Comparison of ENCODE assay signal across 8 cellular contexts in the genomic region with DNA sequence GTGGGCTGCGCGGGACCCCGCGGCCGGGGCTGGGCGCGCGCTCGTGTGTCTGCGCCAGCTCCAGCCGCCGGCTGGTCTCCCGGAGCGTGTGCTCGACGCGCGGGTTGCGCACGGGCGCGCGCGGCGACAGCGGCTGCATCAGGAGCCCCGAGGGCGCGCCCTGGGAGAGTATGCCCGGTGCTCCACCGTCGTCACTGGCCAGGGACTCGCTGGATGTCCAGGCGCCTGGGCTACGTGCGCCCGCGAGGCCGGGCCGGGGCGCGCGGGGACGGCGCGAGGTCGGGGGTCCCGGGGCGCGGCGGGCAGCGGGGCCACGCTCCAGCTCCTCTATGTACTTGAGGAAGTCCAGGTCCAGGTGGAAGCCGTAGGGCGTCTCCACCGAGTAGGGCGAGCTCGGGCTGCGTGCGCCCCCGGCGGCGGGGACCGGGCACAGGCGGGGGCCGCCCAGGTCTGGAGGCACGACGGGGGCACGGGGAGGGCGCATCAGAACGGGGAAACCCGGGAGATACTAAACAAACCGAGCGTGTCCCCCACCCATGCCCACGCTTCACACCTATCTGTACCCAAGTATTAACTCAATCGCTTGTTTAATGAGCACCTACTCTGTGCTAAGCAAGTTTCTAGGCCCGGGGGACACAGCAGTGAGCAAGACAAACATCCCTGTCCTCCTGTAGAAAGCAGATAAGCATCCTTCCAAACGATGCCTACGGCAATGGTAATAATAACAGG. TPM values are rescaled to one million over a fixed set of nuclear protein-coding genes. Genes with fewer than 3 reads are reported as not detected.
DNase-seq lines count a peak whose midpoint lies in the region; ATAC-seq and TF ChIP-seq lines count a peak whose summit lies in the region.

No MANE protein-coding gene starts in this region.

- H3K27me3 Mint-ChIP-seq in activated CD8-positive, alpha-beta T cell treated with anti-CD3 and anti-CD28 coated beads, Interleukin-2, amount 10 ng/mL, durations not matched to agents 7 days and 5 days (ENCODE audit: low read depth): peaks cover 26% of the 10 kb centered on the region

- ATAC-seq in activated CD8-positive, alpha-beta T cell treated with anti-CD3 and anti-CD28 coated beads, Interleukin-2, amount 10 ng/mL, durations not matched to agents 7 days and 5 days: peak; percentile 60
- ATAC-seq in GM18505 (IDR thresholded peaks at IDR 0.05; ENCODE audit: unreplicated experiment): no peak
- ATAC-seq in GM21717 (IDR thresholded peaks at IDR 0.05; ENCODE audit: unreplicated experiment): no peak

- H2AFZ ChIP-seq in ACC112 (ENCODE audit: low read length, unreplicated experiment): no peak overlapping the region

- no peaks in the 10 kb centered on the region for H3K36me3 Mint-ChIP-seq in activated CD8-positive, alpha-beta T cell treated with anti-CD3 and anti-CD28 coated beads, Interleukin-2, amount 10 ng/mL, durations not matched to agents 7 days and 5 days (ENCODE audit: low read depth)

- H3K9me3 ChIP-seq in iPS-18c (ENCODE audit: control insufficient read depth, insufficient read depth, low read length) (no peaks in the 10 kb centered on the region), BE2C (0 out of 2 replicates have a peak, but pooled peaks cover 5% of the 10 kb centered on the region)

- in situ Hi-C loops in GM13977 (cut with MboI; ENCODE audit: low pct_unique_long_range_greater_than_20kb, low sequenced_read_pairs, unreplicated experiment): no loop called here

- CTCF ChIA-PET in activated CD8-positive, alpha-beta T cell treated with anti-CD3 and anti-CD28 coated beads, Interleukin-2, amount 10 ng/mL, durations not matched to agents 7 days and 5 days (lab: Charles Lee): interaction anchor here (0.8 to 3.6 kb wide), 6 partner anchors 8 to 78 kb away, joined by 3 to 23 read pairs (median 4); a partner anchor contains a TSS

- H3K79me2 ChIP-seq in ACC112 (ENCODE audit: control insufficient read depth, insufficient read depth, low read length, unreplicated experiment): no peaks in the 10 kb centered on the region

- H3K4me3 ChIP-seq in ACC112 (ENCODE audit: low read depth, low read length) (peak overlapping the region; percentile 58; the same call in 1 of the 2 replicates), iPS-18c (ENCODE audit: insufficient read depth, low read depth, low read length) (peak overlapping the region; percentile 58; the same call in 1 of the 2 replicates), urinary bladder (ENCODE audit: low read depth, low read length) (peak overlapping the region; percentile 38), BE2C (ENCODE audit: low read depth, low read length) (no peak overlapping the region)

- H3K4me1 Mint-ChIP-seq in activated CD8-positive, alpha-beta T cell treated with anti-CD3 and anti-CD28 coated beads, Interleukin-2, amount 10 ng/mL, durations not matched to agents 7 days and 5 days (ENCODE audit: low read depth): peaks cover 14% of the 10 kb centered on the region

- H3K4me3 Mint-ChIP-seq in activated CD8-positive, alpha-beta T cell treated with anti-CD3 and anti-CD28 coated beads, Interleukin-2, amount 10 ng/mL, durations not matched to agents 7 days and 5 days: peak overlapping the region; percentile 46

- H3K36me3 ChIP-seq in ACC112 (ENCODE audit: insufficient read depth, low read length): no peaks in the 10 kb centered on the region
- no peaks in the 10 kb centered on the region for H3K36me3 ChIP-seq in urinary bladder (ENCODE audit: insufficient read depth)
- no peaks in the 10 kb centered on the region for H3K36me3 ChIP-seq in BE2C

- peak; percentile 41 for TF ChIP-seq CTCF in GM13977 (IDR thresholded peaks at IDR 0.05; ENCODE audit: extremely low read depth, insufficient read depth, missing control alignments)
- TF ChIP-seq CTCF in BE2C (IDR thresholded peaks at IDR 0.05; ENCODE audit: low read depth, low read length): no peak

- H3K27me3 ChIP-seq in ACC112 (ENCODE audit: insufficient read depth, low read length): peaks cover 27% of the 10 kb centered on the region
- peaks cover 67% of the 10 kb centered on the region for H3K27me3 ChIP-seq in BE2C

- TF ChIP-seq POLR2A in GM18505 (IDR thresholded peaks at IDR 0.05; ENCODE audit: borderline replicate concordance, extremely low read depth, insufficient read depth, insufficient read length): no peak

- H3K4me1 ChIP-seq in ACC112 (ENCODE audit: control insufficient read depth, insufficient read depth, low read length, unreplicated experiment): no peaks in the 10 kb centered on the region
- H3K4me1 ChIP-seq in urinary bladder (ENCODE audit: insufficient read depth): peaks cover 2% of the 10 kb centered on the region
- no peaks in the 10 kb centered on the region for H3K4me1 ChIP-seq in BE2C

- POLR2A ChIA-PET in activated CD8-positive, alpha-beta T cell treated with anti-CD3 and anti-CD28 coated beads, Interleukin-2, amount 10 ng/mL, durations not matched to agents 7 days and 5 days (lab: Charles Lee): interaction anchor here (0.6 to 1.2 kb wide), 4 partner anchors 15 to 147 kb away, joined by 3 to 4 read pairs (median 4); a partner anchor contains a TSS

- DNase-seq in GM13977 (ENCODE audit: low spot score): peak; percentile 66
- DNase-seq in activated CD8-positive, alpha-beta T cell treated with anti-CD3 and anti-CD28 coated beads, Interleukin-2, amount 10 ng/mL, durations not matched to agents 7 days and 5 days: peak; percentile 37
- no peak for DNase-seq in BE2C

- no peak overlapping the region for H3K27ac ChIP-seq in ACC112 (ENCODE audit: low read depth, low read length)
- no peak overlapping the region for H3K27ac ChIP-seq in urinary bladder (ENCODE audit: low read depth)

- no peaks in the 10 kb centered on the region for H3K9me3 Mint-ChIP-seq in activated CD8-positive, alpha-beta T cell treated with anti-CD3 and anti-CD28 coated beads, Interleukin-2, amount 10 ng/mL, durations not matched to agents 7 days and 5 days (ENCODE audit: insufficient read depth)

- WGBS in urinary bladder: 16% methylated on average over 79 of the region's 79 CpGs

- H3K27ac Mint-ChIP-seq in activated CD8-positive, alpha-beta T cell treated with anti-CD3 and anti-CD28 coated beads, Interleukin-2, amount 10 ng/mL, durations not matched to agents 7 days and 5 days: no peak overlapping the region

RNA-seq across cellular contexts. Expression of a gene that starts 7.6 kb away (rescaled TPM):
- total RNA-seq in activated CD8-positive, alpha-beta T cell treated with anti-CD3 and anti-CD28 coated beads, Interleukin-2, amount 10 ng/mL, durations not matched to agents 7 days and 5 days: 1 to 10 TPM; 3.4 to 3.5 TPM
- 8.1 TPM for total RNA-seq in urinary bladder
- 13.0 TPM for polyA plus RNA-seq in urinary bladder
- polyA plus RNA-seq in BE2C (2012; ENCODE audit: insufficient read depth, insufficient read length, low read depth): not detected

RNA-seq across cellular contexts. Expression of a gene that starts 14.2 kb away (rescaled TPM):
- 1,000 to 10,000 TPM; 1,476 to 1,561 TPM for total RNA-seq in activated CD8-positive, alpha-beta T cell treated with anti-CD3 and anti-CD28 coated beads, Interleukin-2, amount 10 ng/mL, durations not matched to agents 7 days and 5 days
- total RNA-seq in urinary bladder: 301 TPM
- 758 TPM for polyA plus RNA-seq in urinary bladder
- polyA plus RNA-seq in BE2C (2012; ENCODE audit: insufficient read depth, insufficient read length, low read depth): 1,781 TPM

RNA-seq across cellular contexts. Expression of a gene that starts 14.3 kb away (rescaled TPM):
- 10 to 100 TPM; 56.0 to 63.8 TPM for total RNA-seq in activated CD8-positive, alpha-beta T cell treated with anti-CD3 and anti-CD28 coated beads, Interleukin-2, amount 10 ng/mL, durations not matched to agents 7 days and 5 days
- 11.6 TPM for total RNA-seq in urinary bladder
- 93.1 TPM for polyA plus RNA-seq in urinary bladder
- polyA plus RNA-seq in BE2C (2012; ENCODE audit: insufficient read depth, insufficient read length, low read depth): 211 TPM

RNA-seq across cellular contexts. Expression of a gene that starts 27.3 kb away (rescaled TPM):
- 10 to 100 TPM; 54.6 to 55.0 TPM for total RNA-seq in activated CD8-positive, alpha-beta T cell treated with anti-CD3 and anti-CD28 coated beads, Interleukin-2, amount 10 ng/mL, durations not matched to agents 7 days and 5 days
- total RNA-seq in urinary bladder: 7.9 TPM
- polyA plus RNA-seq in urinary bladder: 52.1 TPM
- polyA plus RNA-seq in BE2C (2012; ENCODE audit: insufficient read depth, insufficient read length, low read depth): 287 TPM

RNA-seq across cellular contexts. Expression of a gene that starts 28.4 kb away (rescaled TPM):
- not detected for total RNA-seq in activated CD8-positive, alpha-beta T cell treated with anti-CD3 and anti-CD28 coated beads, Interleukin-2, amount 10 ng/mL, durations not matched to agents 7 days and 5 days
- 1.3 TPM for total RNA-seq in urinary bladder
- 14.6 TPM for polyA plus RNA-seq in urinary bladder
- polyA plus RNA-seq in BE2C (2012; ENCODE audit: insufficient read depth, insufficient read length, low read depth): 14.4 TPM
